8 cellular contexts compared by ENCODE assay signal in genomic region chr15:25850154-25851111, GRCh38. TPM values are rescaled to one million over a fixed set of nuclear protein-coding genes. Genes with fewer than 3 reads are reported as not detected.
DNase-seq lines count a peak whose midpoint lies in the region; ATAC-seq, FAIRE-seq and TF ChIP-seq lines count a peak whose summit lies in the region.

No MANE protein-coding gene starts in this region.

- no peaks in the 10 kb centered on the region for H3K9me3 ChIP-seq in NT2/D1 (ENCODE audit: insufficient read depth, low read length)

- peak overlapping the region; percentile 85 for H3K9ac ChIP-seq in NT2/D1 (ENCODE audit: insufficient read length, low read depth)

- H3K4me3 Mint-ChIP-seq in progenitor cell of endocrine pancreas (ENCODE audit: low read depth): peak overlapping the region; percentile 70

- TF ChIP-seq CTCF in progenitor cell of endocrine pancreas (IDR thresholded peaks at IDR 0.05; ENCODE audit: unreplicated experiment): no peak

- no peaks in the 10 kb centered on the region for H3K36me3 ChIP-seq in NT2/D1 (ENCODE audit: insufficient read depth, insufficient read length, low read length)

- H3K4me1 Mint-ChIP-seq in progenitor cell of endocrine pancreas (ENCODE audit: low read depth): peaks cover 7% of the 10 kb centered on the region

- intact Hi-C loops in Right ventricle myocardium inferior (cut with DNase I): loop anchor here (5.0 kb wide), 1 partner anchor 58 kb away; no protein-coding TSS in a partner anchor

- ATAC-seq in HG02571 (IDR thresholded peaks at IDR 0.05; ENCODE audit: unreplicated experiment) (peak; percentile 65), Right ventricle myocardium inferior (peak; percentile 91)

- peaks cover 44% of the 10 kb centered on the region for H3K27me3 Mint-ChIP-seq in progenitor cell of endocrine pancreas

- H3K36me3 Mint-ChIP-seq in progenitor cell of endocrine pancreas (ENCODE audit: insufficient read depth): no peaks in the 10 kb centered on the region

- H3K9me3 Mint-ChIP-seq in progenitor cell of endocrine pancreas (ENCODE audit: low read depth): peaks cover 2% of the 10 kb centered on the region

- peak overlapping the region; percentile 47 for H3K27ac Mint-ChIP-seq in progenitor cell of endocrine pancreas

- no peak for FAIRE-seq in frontal cortex (lab: Jason Lieb, UNC)

- peak overlapping the region; percentile 42 for H3K4me3 ChIP-seq in NT2/D1 (ENCODE audit: insufficient read length, low read depth)

- DNase-seq in ELR (ENCODE audit: low read depth) (peak; percentile 6), NT2/D1 (ENCODE audit: low read depth, low spot score) (peak; percentile 18), Right ventricle myocardium inferior (ENCODE audit: missing footprints) (peak; percentile 91), progenitor cell of endocrine pancreas (ENCODE audit: low spot score, unreplicated experiment) (peak; percentile 21), 8988T (no peak), frontal cortex (ENCODE audit: low spot score in 2 of 2) (no peak)
- peak; percentile 87 for DNase-seq in activated effector memory CD4-positive, alpha-beta T cell treated with anti-CD3 and anti-CD28 coated beads, Interleukin-2, amount 50 U/mL, for 16 hours

- H3K27me3 ChIP-seq in NT2/D1 (ENCODE audit: insufficient read depth, insufficient read length): no peaks in the 10 kb centered on the region

- H3K4me1 ChIP-seq in NT2/D1 (ENCODE audit: insufficient read depth, insufficient read length): no peaks in the 10 kb centered on the region

RNA-seq across cellular contexts. Expression of gene ATP10A, which starts 12.7 kb away (rescaled TPM):
- 1.7 TPM for total RNA-seq in Right ventricle myocardium inferior
- total RNA-seq in progenitor cell of endocrine pancreas: 0.07 and 0.16 TPM in 2 replicates
- total RNA-seq in frontal cortex: 0.82 TPM

Comparison
In these comparisons a context has a peak if more than half of its experiments do, and no peak if none do; other contexts are left out.
1. DNase-seq: peak in ELR (single experiment), NT2/D1 (single experiment), activated effector memory CD4-positive, alpha-beta T cell treated with anti-CD3 and anti-CD28 coated beads, Interleukin-2, amount 50 U/mL, for 16 hours (single experiment), Right ventricle myocardium inferior (single experiment) and progenitor cell of endocrine pancreas (single experiment); none in 8988T (single experiment) and frontal cortex (0 of 2).